ENCODE assay signal across 12 cellular contexts in genomic region chr2:160583162-160583522, GRCh38.
DNase-seq lines count a peak whose midpoint lies in the region; TF ChIP-seq lines count a peak whose summit lies in the region.
"Had no signal": no experiment of that assay in that cellular context is flagged by ENCODE, and none has a peak within 500 bp of the region (broad histone marks: within the 10 kb centered on the region; RNA-seq: fewer than 3 reads in every experiment).

No MANE protein-coding gene starts in this region.

- no peak overlapping the region for H3K4ac ChIP-seq in mesenchymal stem cell (ENCODE audit: low read depth in 1 of 2, low read length in 2 of 2)

- intact Hi-C loops in mammary epithelial cell (cut with micrococcal nuclease) (no loop called here), CD14-positive monocyte (cut with micrococcal nuclease) (no loop called here)

- dilution Hi-C loops in mammary epithelial cell (cut with HindIII; ENCODE audit: low sequenced_read_pairs), result no loop called here

- 8% methylated on average over 1 of the region's 1 CpG for WGBS in mammary epithelial cell (ENCODE audit: low coverage, missing lambda C conversion rate)
- WGBS in mesenchymal stem cell, result no CpG with 5 or more reads among the region's 1 CpG

- in situ Hi-C loops in mammary epithelial cell (cut with MboI; ENCODE audit: low sequenced_read_pairs in 2 of 2), result no loop called here

- H3K36me3 Mint-ChIP-seq in type B pancreatic cell (peaks cover 3% of the 10 kb centered on the region), glutamatergic neuron (ENCODE audit: unreplicated experiment) (no peaks in the 10 kb centered on the region), CD14-positive monocyte (no peaks in the 10 kb centered on the region)

- TF ChIP-seq CTCF in mammary epithelial cell (conservative IDR thresholded peaks at IDR 0.05 in 1 of 2, IDR thresholded peaks at IDR 0.05 in 1 of 2; ENCODE audit: extremely low read depth in 1 of 2, insufficient read depth in 1 of 2, low read depth in 1 of 2, low read length in 2 of 2) (no peak), type B pancreatic cell (conservative IDR thresholded peaks at IDR 0.05) (no peak), glutamatergic neuron (IDR thresholded peaks at IDR 0.05; ENCODE audit: partially characterized antibody, unreplicated experiment) (no peak), CD14-positive monocyte (IDR thresholded peaks at IDR 0.05) (no peak)

- H2BK12ac ChIP-seq in mesenchymal stem cell (ENCODE audit: low read length in 2 of 2), result peak overlapping the region; percentile 8 to 35

- H2BK15ac ChIP-seq in mesenchymal stem cell (ENCODE audit: low read depth, poor library complexity, severe bottlenecking), result no peak overlapping the region

- no peak overlapping the region for H3K4me2 ChIP-seq in mammary epithelial cell (ENCODE audit: insufficient read depth, low read depth, low read length)
- no peak overlapping the region for H3K4me2 ChIP-seq in mesenchymal stem cell (ENCODE audit: low read length, poor library complexity, severe bottlenecking)

- no peak overlapping the region for H2BK120ac ChIP-seq in mesenchymal stem cell (ENCODE audit: low read depth, low read length)

- no TSS peak for BruUV-seq in mammary epithelial cell (replicated peaks; lab: Mats Ljungman, UMichigan)

- H3K9me3 ChIP-seq in mammary epithelial cell (replicated peaks; ENCODE audit: insufficient read depth, low read length) (no peaks in the 10 kb centered on the region), mesenchymal stem cell (ENCODE audit: control insufficient read depth, low read length) (no peaks in the 10 kb centered on the region)

- H3K9me3 Mint-ChIP-seq in type B pancreatic cell (no peaks in the 10 kb centered on the region), glutamatergic neuron (ENCODE audit: unreplicated experiment) (peaks cover 3% of the 10 kb centered on the region), CD14-positive monocyte (peaks cover 0 to 8% (median 2%) of the 10 kb centered on the region in 7 donors)

- DNase-seq in NCI-H2227 treated with DMSO at 0.1 percent for 48 hours (lab: John Stamatoyannopoulos, UW) (peak; percentile 21), NCI-H2227 (lab: John Stamatoyannopoulos, UW; ENCODE audit: unreplicated experiment) (no peak), mammary epithelial cell (no peak), mesenchymal stem cell (no peak), type B pancreatic cell (ENCODE audit: extremely low spot score, unreplicated experiment) (no peak), glutamatergic neuron (no peak), C1 segment of cervical spinal cord (lab: John Stamatoyannopoulos, UW) (no peak), CD14-positive monocyte (ENCODE audit: low spot score) (no peak)
- DNase-seq: activated CD4-positive, CD25-positive, alpha-beta regulatory T cell; activated naive CD4-positive, alpha-beta T cell treated with Interleukin-2 at 50 U/mL for 16 hours; erythroblast; NCI-H524 treated with DMSO at 0.1 percent for 48 hours had no signal

- H3K36me3 ChIP-seq in mammary epithelial cell (ENCODE audit: insufficient read depth, low read length) (no peaks in the 10 kb centered on the region), mesenchymal stem cell (ENCODE audit: control insufficient read depth in 1 of 2, insufficient read depth in 2 of 2, low read depth in 1 of 2, low read length in 2 of 2) (no peaks in the 10 kb centered on the region)

- H4K91ac ChIP-seq in mesenchymal stem cell (ENCODE audit: low read length), result no peak overlapping the region

- H2BK5ac ChIP-seq in mesenchymal stem cell (ENCODE audit: low read depth, low read length, poor library complexity, severe bottlenecking), result no peak overlapping the region

- no peak overlapping the region for H3K9ac ChIP-seq in mammary epithelial cell (ENCODE audit: insufficient read depth, low read length)
- H3K9ac ChIP-seq in mesenchymal stem cell (ENCODE audit: low read length), result peak overlapping the region; percentile 25

- no peaks in the 10 kb centered on the region for H3K79me2 ChIP-seq in mammary epithelial cell (ENCODE audit: insufficient read depth, low read length)

- H3K4me1 Mint-ChIP-seq in type B pancreatic cell (ENCODE audit: unreplicated experiment) (peaks cover 23% of the 10 kb centered on the region), glutamatergic neuron (ENCODE audit: low read depth, unreplicated experiment) (no peaks in the 10 kb centered on the region), CD14-positive monocyte (peaks cover 21% of the 10 kb centered on the region)

- H3K27me3 Mint-ChIP-seq in type B pancreatic cell (no peaks in the 10 kb centered on the region), glutamatergic neuron (ENCODE audit: unreplicated experiment) (peaks cover 3% of the 10 kb centered on the region), CD14-positive monocyte (ENCODE audit: low read depth in 3 of 3) (no peaks in the 10 kb centered on the region)

- H2AFZ ChIP-seq in mammary epithelial cell (ENCODE audit: low read depth, low read length), result peak overlapping the region; percentile 11
- H2AFZ ChIP-seq in mesenchymal stem cell (ENCODE audit: low read depth, low read length), result no peak overlapping the region

- H3K4me3 Mint-ChIP-seq in type B pancreatic cell, result peak overlapping the region; percentile 21
- no peak overlapping the region for H3K4me3 Mint-ChIP-seq in glutamatergic neuron (ENCODE audit: unreplicated experiment)
- no peak overlapping the region for H3K4me3 Mint-ChIP-seq in CD14-positive monocyte

- H3K23ac ChIP-seq in mesenchymal stem cell (ENCODE audit: low read length in 2 of 2), result no peak overlapping the region

- no peak overlapping the region for H4K8ac ChIP-seq in mesenchymal stem cell (ENCODE audit: low read length)

- no peak overlapping the region for H3K4me3 ChIP-seq in mammary epithelial cell (replicated peaks in 1 of 3; ENCODE audit: insufficient read depth in 1 of 3, low read depth in 2 of 3, low read length in 3 of 3)
- H3K4me3 ChIP-seq in mesenchymal stem cell (ENCODE audit: insufficient read depth in 1 of 2, low read depth in 1 of 2, low read length in 2 of 2), result no peak overlapping the region

- H3K27me3 ChIP-seq in mammary epithelial cell (ENCODE audit: insufficient read depth, low read length) (no peaks in the 10 kb centered on the region), mesenchymal stem cell (ENCODE audit: control insufficient read depth in 1 of 2, insufficient read depth in 1 of 2, low read length in 2 of 2) (no peaks in the 10 kb centered on the region)

- H3K4me1 ChIP-seq in mammary epithelial cell (ENCODE audit: insufficient read depth, low read length) (no peaks in the 10 kb centered on the region), mesenchymal stem cell (ENCODE audit: control insufficient read depth, insufficient read depth, low read depth, low read length) (peaks cover 14% of the 10 kb centered on the region)

- H4K20me1 ChIP-seq in mammary epithelial cell (ENCODE audit: insufficient read depth, low read length), result no peaks in the 10 kb centered on the region

- no peak overlapping the region for H3K14ac ChIP-seq in mesenchymal stem cell (ENCODE audit: low read length in 2 of 2)

- H2AK5ac ChIP-seq in mesenchymal stem cell (ENCODE audit: low read length, severe bottlenecking), result no peak overlapping the region

- CTCF ChIA-PET in mammary epithelial cell (lab: Charles Lee; ENCODE audit: low non-redundant PET), result no interaction called here

- H3K27ac ChIP-seq in mammary epithelial cell (ENCODE audit: insufficient read depth, low read depth, low read length) (no peak overlapping the region), mesenchymal stem cell (ENCODE audit: low read length, poor library complexity, severe bottlenecking) (peak overlapping the region; percentile 84)

- H3K18ac ChIP-seq in mesenchymal stem cell (ENCODE audit: low read depth in 1 of 2, low read length in 2 of 2), result peak overlapping the region in 1 of 2 experiments; percentile 47

- H3K27ac Mint-ChIP-seq in type B pancreatic cell (peak overlapping the region; percentile 79), glutamatergic neuron (ENCODE audit: unreplicated experiment) (no peak overlapping the region), CD14-positive monocyte (no peak overlapping the region)

- H3K79me1 ChIP-seq in mesenchymal stem cell (replicated peaks; ENCODE audit: low read length, poor library complexity, severe bottlenecking), result no peaks in the 10 kb centered on the region
